In genomic region chr1:3819626-3820245, GRCh38 we compare ENCODE assay signal across 27 cellular contexts. TPM values are rescaled to one million over a fixed set of nuclear protein-coding genes. Genes with fewer than 3 reads are reported as not detected.
DNase-seq lines count a peak whose midpoint lies in the region; ATAC-seq and TF ChIP-seq lines count a peak whose summit lies in the region.
"Had no signal": no experiment of that assay in that cellular context is flagged by ENCODE, and none has a peak within 500 bp of the region (broad histone marks: within the 10 kb centered on the region; RNA-seq: fewer than 3 reads in every experiment).

No MANE protein-coding gene starts in this region.

- CTCF ChIA-PET in mammary epithelial cell (lab: Charles Lee; ENCODE audit: low non-redundant PET) (no interaction called here), MCF 10A (lab: Yijun Ruan, JAX) (no interaction called here)

- H2AFZ ChIP-seq in mammary epithelial cell (ENCODE audit: low read depth, low read length) (no peak overlapping the region), Karpas-422 (ENCODE audit: low read length) (no peak overlapping the region)
- H2AFZ ChIP-seq: GM23338, PC-9 had no signal

- TF ChIP-seq CTCF in mammary epithelial cell (conservative IDR thresholded peaks at IDR 0.05 in 1 of 2, IDR thresholded peaks at IDR 0.05 in 1 of 2; ENCODE audit: extremely low read depth in 1 of 2, insufficient read depth in 1 of 2, low read depth in 1 of 2, low read length in 2 of 2), result no peak
- TF ChIP-seq CTCF in MCF 10A (IDR thresholded peaks at IDR 0.05; ENCODE audit: unreplicated experiment), result no peak
- no peak for TF ChIP-seq CTCF in lower lobe of right lung (IDR thresholded peaks at IDR 0.05)
- no peak for TF ChIP-seq CTCF in lower leg skin (IDR thresholded peaks at IDR 0.05)

- no peaks in the 10 kb centered on the region for H3K9me2 ChIP-seq in Karpas-422 (replicated peaks; ENCODE audit: insufficient read depth, low read length)

- H3K4me1 Mint-ChIP-seq in MCF 10A (ENCODE audit: insufficient read depth, unreplicated experiment), result no peaks in the 10 kb centered on the region
- peaks cover 5% of the 10 kb centered on the region for H3K4me1 Mint-ChIP-seq in stimulated activated memory B cell treated with anti-CD40 and anti-IgM and Interleukin-4, amounts not matched to agents 10 μg/mL and 1 μg/mL and 100 μg/mL, for 72 hours
- H3K4me1 Mint-ChIP-seq: activated naive CD8-positive, alpha-beta T cell treated with anti-CD3 and anti-CD28 coated beads for 36 hours; GM23338 had no signal

- H3K79me2 ChIP-seq in mammary epithelial cell (ENCODE audit: insufficient read depth, low read length), result no peaks in the 10 kb centered on the region
- no peaks in the 10 kb centered on the region for H3K79me2 ChIP-seq in Karpas-422 (ENCODE audit: low read length)

- H3K9ac ChIP-seq in mammary epithelial cell (ENCODE audit: insufficient read depth, low read length) (no peak overlapping the region), adipocyte (ENCODE audit: low read length) (no peak overlapping the region), Karpas-422 (ENCODE audit: low read length) (no peak overlapping the region)

- no peak overlapping the region for H3K4me3 ChIP-seq in mammary epithelial cell (replicated peaks in 1 of 3; ENCODE audit: insufficient read depth in 1 of 3, low read depth in 2 of 3, low read length in 3 of 3)
- H3K4me3 ChIP-seq in adipocyte (ENCODE audit: low read length), result no peak overlapping the region
- H3K4me3 ChIP-seq in lower lobe of right lung, result no peak overlapping the region
- no peak overlapping the region for H3K4me3 ChIP-seq in Karpas-422 (ENCODE audit: low read length)
- H3K4me3 ChIP-seq in lower leg skin (ENCODE audit: low read depth, poor library complexity, severe bottlenecking), result no peak overlapping the region
- H3K4me3 ChIP-seq: BLaER1 treated with 17β-estradiol and CSF1 and Interleukin-3, amounts not matched to agents 10 nM and 100 nM; GM23338; heart left ventricle; PC-9; prostate gland; SJSA1; suprapubic skin; vagina had no signal

- no peaks in the 10 kb centered on the region for H3K27me3 ChIP-seq in mammary epithelial cell (ENCODE audit: insufficient read depth, low read length)
- no peaks in the 10 kb centered on the region for H3K27me3 ChIP-seq in adipocyte (replicated peaks; ENCODE audit: control insufficient read depth, insufficient read depth, low read length)
- H3K27me3 ChIP-seq in lower lobe of right lung (ENCODE audit: low read depth), result no peaks in the 10 kb centered on the region
- H3K27me3 ChIP-seq in Karpas-422 (ENCODE audit: low read length), result no peaks in the 10 kb centered on the region
- H3K27me3 ChIP-seq: BLaER1 treated with 17β-estradiol and CSF1 and Interleukin-3, amounts not matched to agents 10 nM and 100 nM; heart left ventricle; SJSA1; suprapubic skin; vagina had no signal

- 10% methylated on average over 11 of the region's 12 CpGs for WGBS in mammary epithelial cell (ENCODE audit: low coverage, missing lambda C conversion rate)
- 39 to 43% methylated on average over 12 of the region's 12 CpGs for WGBS in lower leg skin, 2 donors

- no peak for TF ChIP-seq POLR2A in lower leg skin (IDR thresholded peaks at IDR 0.05)

- no peak overlapping the region for H3K27ac Mint-ChIP-seq in MCF 10A (ENCODE audit: low read depth, unreplicated experiment)
- no peak overlapping the region for H3K27ac Mint-ChIP-seq in stimulated activated memory B cell treated with anti-CD40 and anti-IgM and Interleukin-4, amounts not matched to agents 10 μg/mL and 1 μg/mL and 100 μg/mL, for 72 hours
- H3K27ac Mint-ChIP-seq: activated naive CD8-positive, alpha-beta T cell treated with anti-CD3 and anti-CD28 coated beads for 36 hours; GM23338; T-helper 1 cell treated with Interleukin-12 subunit alpha and Interleukin-12 subunit beta and Interleukin-4 antibody, amounts not matched to agents 30 μg/mL and 1 μg/mL, for 36 hours had no signal

- no peaks in the 10 kb centered on the region for H3K27me3 Mint-ChIP-seq in MCF 10A (ENCODE audit: insufficient read depth, unreplicated experiment)
- H3K27me3 Mint-ChIP-seq in stimulated activated memory B cell treated with anti-CD40 and anti-IgM and Interleukin-4, amounts not matched to agents 10 μg/mL and 1 μg/mL and 100 μg/mL, for 72 hours, result no peaks in the 10 kb centered on the region
- H3K27me3 Mint-ChIP-seq: activated naive CD8-positive, alpha-beta T cell treated with anti-CD3 and anti-CD28 coated beads for 36 hours; natural killer cell treated with Interleukin-12 subunit alpha and Interleukin-12 subunit beta and Interleukin-15 and Interleukin-18, amount 100 ng/mL, for 72 hours had no signal

- peaks cover 40% of the 10 kb centered on the region for H3K36me3 Mint-ChIP-seq in MCF 10A (ENCODE audit: insufficient read depth, unreplicated experiment)
- peaks cover 90% of the 10 kb centered on the region for H3K36me3 Mint-ChIP-seq in stimulated activated memory B cell treated with anti-CD40 and anti-IgM and Interleukin-4, amounts not matched to agents 10 μg/mL and 1 μg/mL and 100 μg/mL, for 72 hours

- H3K4me1 ChIP-seq in mammary epithelial cell (ENCODE audit: insufficient read depth, low read length), result peaks cover 15% of the 10 kb centered on the region
- H3K4me1 ChIP-seq in adipocyte (ENCODE audit: control insufficient read depth, insufficient read depth, low read length), result no peaks in the 10 kb centered on the region
- H3K4me1 ChIP-seq in lower lobe of right lung, result no peaks in the 10 kb centered on the region
- no peaks in the 10 kb centered on the region for H3K4me1 ChIP-seq in Karpas-422 (ENCODE audit: low read length)
- H3K4me1 ChIP-seq: heart left ventricle, prostate gland, SJSA1, suprapubic skin, vagina had no signal

- BruUV-seq in mammary epithelial cell (replicated peaks; lab: Mats Ljungman, UMichigan) (no TSS peak), MCF 10A (replicated peaks; lab: Mats Ljungman, UMichigan) (no TSS peak)

- DNase-seq in mammary epithelial cell, result peak; percentile 26
- no peak for DNase-seq in MCF 10A (ENCODE audit: unreplicated experiment)
- peak; percentile 5 for DNase-seq in adipocyte (ENCODE audit: low read depth)
- peak; percentile 8 for DNase-seq in lower lobe of right lung
- DNase-seq in Karpas-422, result no peak
- no peak for DNase-seq in lower leg skin (ENCODE audit: low spot score in 2 of 2)
- DNase-seq: activated CD4-positive, alpha-beta T cell treated with anti-CD3 and anti-CD28 coated beads, Interleukin-2, amount 50 U/mL, for 1 hour; activated CD8-positive, alpha-beta memory T cell treated with anti-CD3 and anti-CD28 coated beads, Interleukin-2, amount 50 U/mL, for 48 hours; activated naive CD8-positive, alpha-beta T cell treated with anti-CD3 and anti-CD28 coated beads for 36 hours; heart left ventricle; IMR-90; left colon; NCI-H1436; NCI-H226; PC-9 had no signal

- no peak overlapping the region for H3K4me3 Mint-ChIP-seq in MCF 10A (ENCODE audit: unreplicated experiment)
- no peak overlapping the region for H3K4me3 Mint-ChIP-seq in stimulated activated memory B cell treated with anti-CD40 and anti-IgM and Interleukin-4, amounts not matched to agents 10 μg/mL and 1 μg/mL and 100 μg/mL, for 72 hours
- H3K4me3 Mint-ChIP-seq: activated naive CD8-positive, alpha-beta T cell treated with anti-CD3 and anti-CD28 coated beads for 36 hours; GM23338; natural killer cell treated with Interleukin-12 subunit alpha and Interleukin-12 subunit beta and Interleukin-15 and Interleukin-18, amount 100 ng/mL, for 72 hours; T-helper 1 cell treated with Interleukin-12 subunit alpha and Interleukin-12 subunit beta and Interleukin-4 antibody, amounts not matched to agents 30 μg/mL and 1 μg/mL, for 36 hours had no signal

- dilution Hi-C loops in mammary epithelial cell (cut with HindIII; ENCODE audit: low sequenced_read_pairs), result no loop called here

- H3K36me3 ChIP-seq in mammary epithelial cell (ENCODE audit: insufficient read depth, low read length) (peaks cover 4% of the 10 kb centered on the region), adipocyte (ENCODE audit: control insufficient read depth, insufficient read depth, low read length, severe bottlenecking) (peaks cover 65% of the 10 kb centered on the region), lower lobe of right lung (peaks cover 75% of the 10 kb centered on the region), Karpas-422 (ENCODE audit: insufficient read depth, low read length) (peaks cover 6% of the 10 kb centered on the region; the same call in 1 of the 2 replicates)

- no peaks in the 10 kb centered on the region for H4K20me1 ChIP-seq in mammary epithelial cell (ENCODE audit: insufficient read depth, low read length)
- no peaks in the 10 kb centered on the region for H4K20me1 ChIP-seq in Karpas-422 (ENCODE audit: insufficient read depth, low read depth, low read length)

- H3K4me2 ChIP-seq in mammary epithelial cell (ENCODE audit: insufficient read depth, low read depth, low read length), result peak overlapping the region; percentile 2
- H3K4me2 ChIP-seq in Karpas-422 (ENCODE audit: low read depth, low read length, poor library complexity, severe bottlenecking), result no peak overlapping the region
- H3K4me2 ChIP-seq: GM23338, PC-9 had no signal

- intact Hi-C loops in mammary epithelial cell (cut with micrococcal nuclease) (no loop called here), MCF 10A (cut with micrococcal nuclease) (no loop called here), lower lobe of right lung (cut with DNase I) (no loop called here), lower leg skin (cut with DNase I; ENCODE audit: low total_unique reads) (no loop called here)

- in situ Hi-C loops in mammary epithelial cell (cut with MboI; ENCODE audit: low sequenced_read_pairs in 2 of 2), result no loop called here

- POLR2A ChIA-PET in MCF 10A (lab: Yijun Ruan, JAX), result no interaction called here

- no peak overlapping the region for H3K27ac ChIP-seq in mammary epithelial cell (ENCODE audit: insufficient read depth, low read depth, low read length)
- no peak overlapping the region for H3K27ac ChIP-seq in lower lobe of right lung
- H3K27ac ChIP-seq in Karpas-422 (ENCODE audit: low read length), result no peak overlapping the region
- H3K27ac ChIP-seq: heart left ventricle, PC-9, prostate gland, SJSA1, suprapubic skin, vagina, VCaP had no signal

- no peaks in the 10 kb centered on the region for H3K9me3 ChIP-seq in mammary epithelial cell (replicated peaks; ENCODE audit: insufficient read depth, low read length)
- no peaks in the 10 kb centered on the region for H3K9me3 ChIP-seq in adipocyte (ENCODE audit: control insufficient read depth, low read length)
- no peaks in the 10 kb centered on the region for H3K9me3 ChIP-seq in lower lobe of right lung
- no peaks in the 10 kb centered on the region for H3K9me3 ChIP-seq in Karpas-422 (ENCODE audit: low read length)
- H3K9me3 ChIP-seq: BLaER1 treated with 17β-estradiol and CSF1 and Interleukin-3, amounts not matched to agents 10 nM and 100 nM; heart left ventricle; prostate gland; SJSA1; suprapubic skin; vagina had no signal

- H3K9me3 Mint-ChIP-seq in MCF 10A (ENCODE audit: unreplicated experiment), result no peaks in the 10 kb centered on the region
- H3K9me3 Mint-ChIP-seq in stimulated activated memory B cell treated with anti-CD40 and anti-IgM and Interleukin-4, amounts not matched to agents 10 μg/mL and 1 μg/mL and 100 μg/mL, for 72 hours, result no peaks in the 10 kb centered on the region
- H3K9me3 Mint-ChIP-seq: activated naive CD8-positive, alpha-beta T cell treated with anti-CD3 and anti-CD28 coated beads for 36 hours; GM23338; natural killer cell treated with Interleukin-12 subunit alpha and Interleukin-12 subunit beta and Interleukin-15 and Interleukin-18, amount 100 ng/mL, for 72 hours; T-helper 1 cell treated with Interleukin-12 subunit alpha and Interleukin-12 subunit beta and Interleukin-4 antibody, amounts not matched to agents 30 μg/mL and 1 μg/mL, for 36 hours had no signal

- no peak for ATAC-seq in lower lobe of right lung
- ATAC-seq in HG02798 (IDR thresholded peaks at IDR 0.05; ENCODE audit: poor library complexity, unreplicated experiment), result no peak
- no peak for ATAC-seq in stimulated activated memory B cell treated with anti-CD40 and anti-IgM and Interleukin-4, amounts not matched to agents 10 μg/mL and 1 μg/mL and 100 μg/mL, for 72 hours
- ATAC-seq: GM23338; heart left ventricle; left colon; natural killer cell treated with Interleukin-12 subunit alpha and Interleukin-12 subunit beta and Interleukin-15 and Interleukin-18, amount 100 ng/mL, for 72 hours had no signal

RNA-seq across cellular contexts. Expression of gene LRRC47, which starts 23.4 kb away (rescaled TPM):
- 10 to 100 TPM; 31.2 to 40.2 TPM for total RNA-seq in mammary epithelial cell
- polyA plus RNA-seq in mammary epithelial cell, result 19.8 TPM
- 46.5 TPM for polyA minus RNA-seq in mammary epithelial cell
- total RNA-seq in MCF 10A (2022), result 46.1 and 53.0 TPM in 2 replicates
- 34.4 TPM for total RNA-seq in lower lobe of right lung
- total RNA-seq in Karpas-422 (2014; rRNA removed; shearing (Covaris generic); ENCODE audit: low replicate concordance), result 10.2 and 29.1 TPM in 2 replicates
- 10 to 100 TPM; 43.6 to 55.3 (median 49.7) TPM for total RNA-seq in lower leg skin

RNA-seq across cellular contexts. Expression of gene CEP104, which starts 37.3 kb away (rescaled TPM):
- total RNA-seq in mammary epithelial cell (10 to 100 TPM; 39.2 to 76.6 TPM), MCF 10A (2022) (68.7 and 74.1 TPM in 2 replicates), lower lobe of right lung (53.9 TPM), lower leg skin (10 to 100 TPM; 24.6 to 38.9 (median 33.1) TPM)
- polyA plus RNA-seq in mammary epithelial cell, result 26.1 TPM
- polyA minus RNA-seq in mammary epithelial cell, result 39.2 TPM
- 19.9 and 90.0 TPM in 2 replicates for total RNA-seq in Karpas-422 (2014; rRNA removed; shearing (Covaris generic); ENCODE audit: low replicate concordance)

RNA-seq across cellular contexts. Expression of gene DFFB, which starts 37.5 kb away (rescaled TPM):
- total RNA-seq in mammary epithelial cell, result 1 to 10 TPM; 3.3 to 4.8 TPM
- polyA plus RNA-seq in mammary epithelial cell, result 5.5 TPM
- 6.7 TPM for polyA minus RNA-seq in mammary epithelial cell
- 4.5 and 4.8 TPM in 2 replicates for total RNA-seq in MCF 10A (2022)
- 10.6 TPM for total RNA-seq in lower lobe of right lung
- 11.9 and 15.2 TPM in 2 replicates for total RNA-seq in Karpas-422 (2014; rRNA removed; shearing (Covaris generic); ENCODE audit: low replicate concordance)
- 10 to 100 TPM in 1 of 4 donors, 1 to 10 TPM in 3; 3.0 to 10.3 (median 6.8) TPM for total RNA-seq in lower leg skin

RNA-seq across cellular contexts. Expression of gene SMIM1, which starts 47.2 kb away (rescaled TPM):
- total RNA-seq in mammary epithelial cell (1 to 10 TPM; 1.2 to 2.1 TPM), MCF 10A (2022) (1.2 TPM in 1 of 2 replicates, not detected in the other), lower lobe of right lung (8.5 TPM), lower leg skin (1 to 10 TPM; 1.6 to 8.7 (median 3.6) TPM)
- polyA plus RNA-seq in mammary epithelial cell, result 0.59 TPM
- polyA minus RNA-seq in mammary epithelial cell, result not detected
- 0.87 TPM in 1 of 2 replicates, not detected in the other for total RNA-seq in Karpas-422 (2014; rRNA removed; shearing (Covaris generic); ENCODE audit: low replicate concordance)
- total RNA-seq: M059J; natural killer cell treated with Interleukin-12 subunit alpha and Interleukin-12 subunit beta and Interleukin-15 and Interleukin-18, amount 100 ng/mL, for 72 hours; SJSA1; vagina had no signal

Comparison
In these comparisons a context has a peak if more than half of its experiments do, and no peak if none do; other contexts are left out.
1. DNase-seq: peak in mammary epithelial cell (single experiment), adipocyte (single experiment) and lower lobe of right lung (single experiment); none in MCF 10A (single experiment), Karpas-422 (single experiment) and lower leg skin (0 of 2).